Comparison of ENCODE assay signal across 11 cellular contexts in the genomic region with DNA sequence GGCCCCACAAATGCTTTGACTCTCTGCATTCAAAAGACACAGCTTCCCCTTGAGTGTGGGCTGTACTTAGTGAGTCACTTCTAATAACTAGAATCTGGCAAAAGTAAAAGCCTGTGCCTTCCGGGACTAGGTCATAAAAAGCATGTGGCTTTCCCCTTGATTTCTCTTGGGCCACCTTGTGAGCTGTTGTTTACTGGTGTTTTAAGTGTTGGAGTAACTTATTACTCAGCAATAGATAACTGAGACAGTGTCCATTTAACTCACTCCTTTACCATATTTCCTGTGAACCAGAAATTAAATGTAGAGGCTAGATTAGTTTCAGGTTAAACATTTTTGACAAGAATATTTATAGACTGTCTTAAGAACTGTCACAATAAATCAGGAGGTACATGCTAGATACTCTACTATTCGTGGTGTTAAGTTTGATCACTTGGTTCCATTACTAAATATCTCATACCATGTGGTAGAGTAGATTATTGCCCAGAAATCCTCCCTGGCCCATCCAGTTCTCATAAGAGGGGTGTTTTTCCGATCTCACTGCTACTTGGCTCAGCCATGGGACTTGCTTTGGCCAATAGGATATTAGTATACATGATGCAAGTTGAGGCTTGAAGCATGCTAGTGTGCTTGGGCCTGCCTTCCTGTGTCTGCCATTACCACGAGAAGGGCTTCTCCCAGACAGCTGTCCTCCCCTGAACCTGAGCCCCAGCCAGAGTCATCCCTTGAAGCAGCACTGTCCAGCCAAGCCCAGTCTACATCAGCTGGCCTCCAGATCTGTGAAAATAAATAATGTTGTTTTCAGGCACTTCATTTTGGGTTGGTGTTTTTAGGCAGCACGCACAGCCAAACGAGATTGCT. TPM values are rescaled to one million over a fixed set of nuclear protein-coding genes. Genes with fewer than 3 reads are reported as not detected.
DNase-seq lines count a peak whose midpoint lies in the region; ATAC-seq and TF ChIP-seq lines count a peak whose summit lies in the region.
"Had no signal": no experiment of that assay in that cellular context is flagged by ENCODE, and none has a peak within 500 bp of the region (broad histone marks: within the 10 kb centered on the region; RNA-seq: fewer than 3 reads in every experiment).

No MANE protein-coding gene starts in this region.

- no peak overlapping the region for H3K4me3 ChIP-seq in OCI-LY3 (ENCODE audit: low read length)
- no peak overlapping the region for H3K4me3 ChIP-seq in sigmoid colon
- H3K4me3 ChIP-seq: testis had no signal

- H3K4me1 ChIP-seq in OCI-LY3 (ENCODE audit: low read length): peaks cover 11% of the 10 kb centered on the region
- no peaks in the 10 kb centered on the region for H3K4me1 ChIP-seq in sigmoid colon
- H3K4me1 ChIP-seq: testis had no signal

- intact Hi-C loops in sigmoid colon (cut with DNase I): no loop called here

- no peaks in the 10 kb centered on the region for H3K79me2 ChIP-seq in OCI-LY3 (ENCODE audit: low read length)

- H3K36me3 ChIP-seq in OCI-LY3 (replicated peaks; ENCODE audit: low read depth, low read length) (no peaks in the 10 kb centered on the region), sigmoid colon (no peaks in the 10 kb centered on the region)

- H3K4me2 ChIP-seq in OCI-LY3 (ENCODE audit: low read length): peak overlapping the region; percentile 12; the same call in 1 of the 2 replicates

- peak; percentile 83 for ATAC-seq in HG02759 (IDR thresholded peaks at IDR 0.05; ENCODE audit: unreplicated experiment)

- TF ChIP-seq CTCF in OCI-LY3 (IDR thresholded peaks at IDR 0.05; ENCODE audit: low read depth, low read length): no peak
- TF ChIP-seq CTCF in sigmoid colon (IDR thresholded peaks at IDR 0.05): no peak

- no peak for TF ChIP-seq EP300 in sigmoid colon (IDR thresholded peaks at IDR 0.05)

- no peaks in the 10 kb centered on the region for H4K20me1 ChIP-seq in OCI-LY3 (ENCODE audit: insufficient read depth, low read length)

- no peak overlapping the region for H2AFZ ChIP-seq in OCI-LY3 (ENCODE audit: low read depth, low read length)

- no peak for TF ChIP-seq POLR2A in sigmoid colon (IDR thresholded peaks at IDR 0.05)

- WGBS in sigmoid colon, 2 donors: 77 to 83% methylated on average over 6 of the region's 6 CpGs

- H3K9ac ChIP-seq in OCI-LY3 (ENCODE audit: low read length): no peak overlapping the region

- H3K27me3 ChIP-seq in OCI-LY3 (ENCODE audit: low read depth, low read length) (no peaks in the 10 kb centered on the region), sigmoid colon (no peaks in the 10 kb centered on the region)
- H3K27me3 ChIP-seq: testis had no signal

- H3K9me3 ChIP-seq in OCI-LY3 (ENCODE audit: insufficient read depth, low read length) (no peaks in the 10 kb centered on the region), sigmoid colon (no peaks in the 10 kb centered on the region)
- H3K9me3 ChIP-seq: testis had no signal

- DNase-seq in NCI-H2171 treated with DMSO at 0.1 percent for 48 hours (lab: John Stamatoyannopoulos, UW) (peak; percentile 30), NCI-H2171 (lab: John Stamatoyannopoulos, UW) (no peak), sigmoid colon (peak; percentile 27), NCI-H2029 treated with DMSO at 0.1 percent for 48 hours (lab: John Stamatoyannopoulos, UW) (no peak), activated gamma-delta T cell treated with Interleukin-2 at 50 U/mL for 16 hours (no peak), DMS153 treated with DMSO at 0.1 percent for 48 hours (lab: John Stamatoyannopoulos, UW; ENCODE audit: unreplicated experiment) (no peak)
- DNase-seq: 8988T; activated CD4-positive, CD25-positive, alpha-beta regulatory T cell treated with anti-CD3 and anti-CD28 coated beads, Interleukin-2, amount 50 U/mL, for 72 hours; testis had no signal

- H3K27ac ChIP-seq in OCI-LY3 (ENCODE audit: low read length) (peak overlapping the region; percentile 58), sigmoid colon (no peak overlapping the region)
- H3K27ac ChIP-seq: testis had no signal

RNA-seq across cellular contexts. Expression of a gene that starts 10.4 kb away (rescaled TPM):
- 10 to 100 TPM in 3 of 4 donors, 1 to 10 TPM in 1; 8.1 to 21.3 (median 11.4) TPM for total RNA-seq in sigmoid colon
- 100 to 1,000 TPM in 2 of 3 donors, 10 to 100 TPM in 1; 85.8 to 261 (median 169) TPM for polyA plus RNA-seq in sigmoid colon

RNA-seq across cellular contexts. Expression of a gene that starts 35.4 kb away (rescaled TPM):
- total RNA-seq in sigmoid colon: 100 to 1,000 TPM in 1 of 4 donors, 10 to 100 TPM in 3; 77.0 to 108 (median 92.1) TPM
- 10 to 100 TPM in 2 of 3 donors, 1 to 10 TPM in 1; 6.0 to 42.2 (median 11.4) TPM for polyA plus RNA-seq in sigmoid colon

Comparison
In these comparisons a context has a peak if more than half of its experiments do, and no peak if none do; other contexts are left out.
1. DNase-seq: peak in NCI-H2171 treated with DMSO at 0.1 percent for 48 hours (single experiment) and sigmoid colon (single experiment); none in NCI-H2171 (single experiment), NCI-H2029 treated with DMSO at 0.1 percent for 48 hours (single experiment), activated gamma-delta T cell treated with Interleukin-2 at 50 U/mL for 16 hours (single experiment) and DMS153 treated with DMSO at 0.1 percent for 48 hours (single experiment).